1 cellular context compared by ENCODE assay signal in the genomic region with DNA sequence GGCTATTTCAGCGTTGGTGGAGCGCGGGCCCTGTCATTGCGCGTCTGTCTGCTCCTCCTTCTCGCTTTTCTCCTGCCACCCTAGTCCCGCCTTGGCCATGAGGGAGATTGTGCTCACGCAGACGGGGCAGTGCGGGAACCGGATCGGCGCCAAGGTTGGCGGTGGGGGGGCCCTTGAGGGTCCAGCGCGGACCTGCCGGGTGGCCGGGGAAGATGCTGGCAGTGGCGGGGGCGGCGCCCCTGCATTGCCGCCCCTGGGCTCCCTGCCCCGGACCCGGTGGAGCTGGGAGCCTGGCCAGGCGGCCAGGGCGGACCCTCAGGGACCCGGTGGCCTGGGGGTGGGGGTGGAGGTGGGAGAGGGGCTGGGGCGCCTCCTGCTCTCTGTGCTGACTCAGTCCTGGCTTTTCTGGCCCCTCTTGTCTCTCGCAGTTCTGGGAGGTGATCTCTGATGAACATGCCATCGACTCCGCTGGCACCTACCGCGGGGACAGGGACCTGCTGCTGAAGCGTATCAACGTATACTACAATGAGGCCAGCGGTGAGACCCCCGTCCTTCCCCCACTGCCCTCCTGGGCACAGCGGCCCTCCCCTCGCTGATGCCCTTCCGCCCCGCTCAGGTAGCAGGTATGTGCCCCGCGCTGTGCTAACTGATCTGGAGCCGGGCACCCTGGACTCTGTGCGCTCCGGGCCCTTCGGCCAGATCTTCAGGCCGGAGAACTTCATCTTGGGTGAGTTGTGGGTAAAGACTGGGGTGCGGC.
TF ChIP-seq lines count a peak whose summit lies in the region.

No MANE protein-coding gene starts in this region.

TF ChIP-seq in SK-N-SH, 30 proteins besides CTCF, POLR2A, EP300 and RAD21 (continued from another document):
- TF ChIP-seq, protein P1, sequence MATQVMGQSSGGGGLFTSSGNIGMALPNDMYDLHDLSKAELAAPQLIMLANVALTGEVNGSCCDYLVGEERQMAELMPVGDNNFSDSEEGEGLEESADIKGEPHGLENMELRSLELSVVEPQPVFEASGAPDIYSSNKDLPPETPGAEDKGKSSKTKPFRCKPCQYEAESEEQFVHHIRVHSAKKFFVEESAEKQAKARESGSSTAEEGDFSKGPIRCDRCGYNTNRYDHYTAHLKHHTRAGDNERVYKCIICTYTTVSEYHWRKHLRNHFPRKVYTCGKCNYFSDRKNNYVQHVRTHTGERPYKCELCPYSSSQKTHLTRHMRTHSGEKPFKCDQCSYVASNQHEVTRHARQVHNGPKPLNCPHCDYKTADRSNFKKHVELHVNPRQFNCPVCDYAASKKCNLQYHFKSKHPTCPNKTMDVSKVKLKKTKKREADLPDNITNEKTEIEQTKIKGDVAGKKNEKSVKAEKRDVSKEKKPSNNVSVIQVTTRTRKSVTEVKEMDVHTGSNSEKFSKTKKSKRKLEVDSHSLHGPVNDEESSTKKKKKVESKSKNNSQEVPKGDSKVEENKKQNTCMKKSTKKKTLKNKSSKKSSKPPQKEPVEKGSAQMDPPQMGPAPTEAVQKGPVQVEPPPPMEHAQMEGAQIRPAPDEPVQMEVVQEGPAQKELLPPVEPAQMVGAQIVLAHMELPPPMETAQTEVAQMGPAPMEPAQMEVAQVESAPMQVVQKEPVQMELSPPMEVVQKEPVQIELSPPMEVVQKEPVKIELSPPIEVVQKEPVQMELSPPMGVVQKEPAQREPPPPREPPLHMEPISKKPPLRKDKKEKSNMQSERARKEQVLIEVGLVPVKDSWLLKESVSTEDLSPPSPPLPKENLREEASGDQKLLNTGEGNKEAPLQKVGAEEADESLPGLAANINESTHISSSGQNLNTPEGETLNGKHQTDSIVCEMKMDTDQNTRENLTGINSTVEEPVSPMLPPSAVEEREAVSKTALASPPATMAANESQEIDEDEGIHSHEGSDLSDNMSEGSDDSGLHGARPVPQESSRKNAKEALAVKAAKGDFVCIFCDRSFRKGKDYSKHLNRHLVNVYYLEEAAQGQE (IDR thresholded peaks at IDR 0.05; ENCODE audit: low read depth, low read length), result no peak
- TF ChIP-seq FOSL2 (IDR thresholded peaks at IDR 0.05; ENCODE audit: borderline replicate concordance, low read depth), result no peak
